ENCODE assay signal across 15 cellular contexts in genomic region chr2:99342536-99342935, GRCh38. TPM values are rescaled to one million over a fixed set of nuclear protein-coding genes. Genes with fewer than 3 reads are reported as not detected.
A peak's percentile ranks its signal among the peaks of the same experiment; 100 is the strongest.
DNase-seq lines count a peak whose midpoint lies in the region; ATAC-seq and TF ChIP-seq lines count a peak whose summit lies in the region.
"Had no signal": no experiment of that assay in that cellular context is flagged by ENCODE, and none has a peak within 500 bp of the region (broad histone marks: within the 10 kb centered on the region; RNA-seq: fewer than 3 reads in every experiment).

No MANE protein-coding gene starts in this region.

- H4K20me1 ChIP-seq in H9 (ENCODE audit: control insufficient read depth, insufficient read depth, insufficient read length), result no peaks in the 10 kb centered on the region

- H4K8ac ChIP-seq in H9 (replicated peaks; ENCODE audit: insufficient read length, low read depth, low read length), result no peak overlapping the region

- peak overlapping the region; percentile 14 for H3K27ac Mint-ChIP-seq in activated T-cell treated with anti-CD3 and anti-CD28 coated beads, Interleukin-2, amount 50 U/mL, for 72 hours
- peak overlapping the region in 4 of 7 donors; percentile 30 to 69 (median 44) for H3K27ac Mint-ChIP-seq in CD14-positive monocyte
- H3K27ac Mint-ChIP-seq in H9, result peak overlapping the region in 2 of 3 experiments; percentile 48 to 57; a peak in 1 of 7 replicates
- H3K27ac Mint-ChIP-seq in memory B cell, result peak overlapping the region; percentile 62
- H3K27ac Mint-ChIP-seq: CD8-positive, alpha-beta T cell had no signal

- no peak overlapping the region for H3K4me3 Mint-ChIP-seq in activated T-cell treated with anti-CD3 and anti-CD28 coated beads, Interleukin-2, amount 50 U/mL, for 72 hours
- H3K4me3 Mint-ChIP-seq in CD14-positive monocyte (no peak overlapping the region), H9 (no peak overlapping the region), memory B cell (no peak overlapping the region)
- H3K4me3 Mint-ChIP-seq: CD8-positive, alpha-beta T cell had no signal

- no peaks in the 10 kb centered on the region for H3K9me3 Mint-ChIP-seq in activated T-cell treated with anti-CD3 and anti-CD28 coated beads, Interleukin-2, amount 50 U/mL, for 72 hours
- H3K9me3 Mint-ChIP-seq in CD14-positive monocyte, result no peaks in the 10 kb centered on the region
- H3K9me3 Mint-ChIP-seq in H9, result no peaks in the 10 kb centered on the region
- no peaks in the 10 kb centered on the region for H3K9me3 Mint-ChIP-seq in memory B cell
- H3K9me3 Mint-ChIP-seq: CD8-positive, alpha-beta T cell had no signal

- no peak overlapping the region for H3K14ac ChIP-seq in H9 (ENCODE audit: insufficient read depth, low read length)

- intact Hi-C loops in CD14-positive monocyte (cut with micrococcal nuclease), result no loop called here

- peaks cover 0 to 9% of the 10 kb centered on the region in 2 donors for H3K36me3 Mint-ChIP-seq in activated T-cell treated with anti-CD3 and anti-CD28 coated beads, Interleukin-2, amount 50 U/mL, for 72 hours (ENCODE audit: insufficient read depth in 2 of 2)
- H3K36me3 Mint-ChIP-seq in CD14-positive monocyte (peaks cover 5 to 10% of the 10 kb centered on the region in 2 donors), H9 (ENCODE audit: insufficient read depth in 1 of 3, low read depth in 3 of 3) (peaks cover 0 to 2% (median 0%) of the 10 kb centered on the region in 3 experiments; a peak in 2 of 7 replicates), memory B cell (peaks cover 2% of the 10 kb centered on the region)

- H2AFZ ChIP-seq in H9 (ENCODE audit: low read length), result no peak overlapping the region

- no peak overlapping the region for H2BK120ac ChIP-seq in H9 (ENCODE audit: low read depth, low read length, poor library complexity, severe bottlenecking)

- no peak overlapping the region for H4K91ac ChIP-seq in H9 (ENCODE audit: insufficient read length, low read depth, low read length)

- ATAC-seq in activated T-cell treated with anti-CD3 and anti-CD28 coated beads, Interleukin-2, amount 50 U/mL, for 72 hours (replicated peaks in 1 of 2), result no peak
- no peak for ATAC-seq in memory B cell (ENCODE audit: low read depth)
- ATAC-seq: CD8-positive, alpha-beta T cell had no signal

- H3K18ac ChIP-seq in H9 (ENCODE audit: insufficient read length, low read depth, low read length), result no peak overlapping the region

- no peak overlapping the region for H3T11ph ChIP-seq in H9 (ENCODE audit: low read length)

- H2BK5ac ChIP-seq in H9 (ENCODE audit: insufficient read length, low read length), result no peak overlapping the region

- no peak overlapping the region for H3K9ac ChIP-seq in H9 (ENCODE audit: extremely low read depth, insufficient read length, low read length)
- H3K9ac ChIP-seq: BLaER1 treated with 17β-estradiol and CSF1 and Interleukin-3, amounts not matched to agents 10 nM and 100 nM had no signal

- no peak overlapping the region for H4K5ac ChIP-seq in H9 (ENCODE audit: insufficient read length, low read depth, low read length)

- DNase-seq in activated T-cell treated with anti-CD3 and anti-CD28 coated beads, Interleukin-2, amount 50 U/mL, for 72 hours, result no peak
- DNase-seq in activated T-cell treated with anti-CD3 and anti-CD28 coated beads, Interleukin-2, amount 50 U/mL, for 48 hours, result no peak
- DNase-seq in CD14-positive monocyte (ENCODE audit: low spot score), result no peak
- no peak for DNase-seq in H9
- DNase-seq in memory B cell (ENCODE audit: low spot score in 2 of 2), result no peak
- no peak for DNase-seq in GM03348 (ENCODE audit: low spot score)
- DNase-seq in NCI-H226, result no peak
- no peak for DNase-seq in D341Med (ENCODE audit: low spot score)
- DNase-seq: 8988T; CD8-positive, alpha-beta T cell; COR-L47; DMS53; GF-D8; HCEC 1CT had no signal

- H3K9me3 ChIP-seq in H9 (ENCODE audit: control insufficient read depth, low read depth, low read length), result no peaks in the 10 kb centered on the region
- H3K9me3 ChIP-seq: BLaER1 treated with 17β-estradiol and CSF1 and Interleukin-3, amounts not matched to agents 10 nM and 100 nM had no signal

- H3K56ac ChIP-seq in H9 (ENCODE audit: insufficient read length, low read depth, low read length), result no peak overlapping the region

- TF ChIP-seq CTCF in CD14-positive monocyte (IDR thresholded peaks at IDR 0.05) (no peak), H9 (conservative IDR thresholded peaks at IDR 0.05) (no peak)

- no peak overlapping the region for H3K27ac ChIP-seq in H9 (ENCODE audit: insufficient read length, low read depth, low read length)
- H3K27ac ChIP-seq: BLaER1 treated with 17β-estradiol and CSF1 and Interleukin-3, amounts not matched to agents 10 nM and 100 nM had no signal

- H3K23me2 ChIP-seq in H9 (ENCODE audit: insufficient read length, low read depth, low read length, poor library complexity, severe bottlenecking), result peaks cover 6% of the 10 kb centered on the region

- no peak overlapping the region for H2AK5ac ChIP-seq in H9 (ENCODE audit: insufficient read length, low read length)

- no peak overlapping the region for H2BK20ac ChIP-seq in H9 (ENCODE audit: low read depth, low read length, poor library complexity, severe bottlenecking)

- H3K4ac ChIP-seq in H9 (ENCODE audit: low read depth, low read length), result no peak overlapping the region

- H3K79me2 ChIP-seq in H9 (ENCODE audit: insufficient read depth, low read length), result peaks cover 65% of the 10 kb centered on the region; the same call in 1 of the 2 replicates

- H3K27me3 ChIP-seq in H9 (ENCODE audit: insufficient read depth, low read length), result no peaks in the 10 kb centered on the region
- H3K27me3 ChIP-seq: BLaER1 treated with 17β-estradiol and CSF1 and Interleukin-3, amounts not matched to agents 10 nM and 100 nM had no signal

- H2BK12ac ChIP-seq in H9 (ENCODE audit: insufficient read length, low read depth, low read length), result no peak overlapping the region

- no peaks in the 10 kb centered on the region for H3K27me3 Mint-ChIP-seq in activated T-cell treated with anti-CD3 and anti-CD28 coated beads, Interleukin-2, amount 50 U/mL, for 72 hours (ENCODE audit: low read depth)
- H3K27me3 Mint-ChIP-seq in CD14-positive monocyte (ENCODE audit: low read depth in 3 of 3) (no peaks in the 10 kb centered on the region), H9 (ENCODE audit: low read depth) (no peaks in the 10 kb centered on the region), memory B cell (no peaks in the 10 kb centered on the region)

- no peak overlapping the region for H2BK15ac ChIP-seq in H9 (ENCODE audit: low read depth, low read length)

- peaks cover 73% of the 10 kb centered on the region for H3K4me1 Mint-ChIP-seq in activated T-cell treated with anti-CD3 and anti-CD28 coated beads, Interleukin-2, amount 50 U/mL, for 72 hours (ENCODE audit: low read depth)
- peaks cover 13% of the 10 kb centered on the region for H3K4me1 Mint-ChIP-seq in CD14-positive monocyte
- peaks cover 5% of the 10 kb centered on the region in 2 experiments; a peak in 3 of 4 replicates for H3K4me1 Mint-ChIP-seq in H9
- peaks cover 19% of the 10 kb centered on the region for H3K4me1 Mint-ChIP-seq in memory B cell

- peaks cover 10% of the 10 kb centered on the region for H3K79me1 ChIP-seq in H9 (ENCODE audit: insufficient read depth, low read depth, low read length, poor library complexity, severe bottlenecking)

- no CpG with 5 or more reads among the region's 2 CpGs for WGBS in H9 (ENCODE audit: extremely low coverage, insufficient read length, low lambda C conversion rate)

- H3K4me2 ChIP-seq in H9 (ENCODE audit: insufficient read depth, insufficient read length, low read length), result no peak overlapping the region
- H3K4me2 ChIP-seq: BLaER1 treated with 17β-estradiol and CSF1 and Interleukin-3, amounts not matched to agents 10 nM and 100 nM had no signal

- H3K23ac ChIP-seq in H9 (ENCODE audit: insufficient read length, low read depth, low read length), result no peak overlapping the region

- no peaks in the 10 kb centered on the region for H3K4me1 ChIP-seq in H9 (ENCODE audit: insufficient read depth, low read length)

RNA-seq across cellular contexts. Expression of gene EIF5B, which starts 5.3 kb away (rescaled TPM):
- total RNA-seq in activated T-cell treated with anti-CD3 and anti-CD28 coated beads, Interleukin-2, amount 50 U/mL, for 72 hours, result 10 to 100 TPM; 44.3 to 49.0 TPM
- 1 to 10 TPM in 1 of 2 donors, under 1 TPM in 1; 0.58 to 1.5 TPM for polyA plus RNA-seq in CD14-positive monocyte
- 56.5 and 58.1 TPM in 2 replicates for total RNA-seq in H9 (2021)

RNA-seq across cellular contexts. Expression of gene TXNDC9, which starts 6.4 kb away (rescaled TPM):
- 10 to 100 TPM; 24.5 to 30.9 TPM for total RNA-seq in activated T-cell treated with anti-CD3 and anti-CD28 coated beads, Interleukin-2, amount 50 U/mL, for 72 hours
- polyA plus RNA-seq in CD14-positive monocyte, result 10 to 100 TPM; 40.3 to 45.6 TPM
- total RNA-seq in H9 (2021), result 35.3 and 37.7 TPM in 2 replicates

RNA-seq across cellular contexts. Expression of gene LYG1, which starts 41.5 kb away (rescaled TPM):
- total RNA-seq in activated T-cell treated with anti-CD3 and anti-CD28 coated beads, Interleukin-2, amount 50 U/mL, for 72 hours, result 1 to 10 TPM in 1 of 2 donors, under 1 TPM in 1; 0.83 to 1.5 TPM
- under 1 TPM in 1 of 2 donors, not detected in 1; 0.29 TPM for polyA plus RNA-seq in CD14-positive monocyte
- 0.31 and 0.37 TPM in 2 replicates for total RNA-seq in H9 (2021)
